ENCODE assay signal across 8 cellular contexts in genomic region chr1:162562452-162562828, GRCh38. TPM values are rescaled to one million over a fixed set of nuclear protein-coding genes. Genes with fewer than 3 reads are reported as not detected.
DNase-seq lines count a peak whose midpoint lies in the region; ATAC-seq and TF ChIP-seq lines count a peak whose summit lies in the region.

No MANE protein-coding gene starts in this region.

- no peak overlapping the region for H2AK5ac ChIP-seq in neuronal stem cell (ENCODE audit: low read depth, low read length)

- peaks cover 10% of the 10 kb centered on the region for H3K27me3 Mint-ChIP-seq in endothelial cell (ENCODE audit: unreplicated experiment)

- no peak overlapping the region for H3K9ac ChIP-seq in neuronal stem cell (ENCODE audit: low read depth, low read length, poor library complexity)

- no peaks in the 10 kb centered on the region for H3K9me3 ChIP-seq in neuronal stem cell (replicated peaks in 1 of 2; ENCODE audit: control insufficient read depth in 2 of 2, insufficient read depth in 1 of 2, low read depth in 1 of 2, low read length in 2 of 2)

- no peak overlapping the region for H2BK15ac ChIP-seq in neuronal stem cell (ENCODE audit: low read length)

- peak overlapping the region; percentile 88 for H3K4me2 ChIP-seq in neuronal stem cell (ENCODE audit: insufficient read depth, low read length, poor library complexity, severe bottlenecking)

- peak overlapping the region; percentile 96 for H3K4me3 Mint-ChIP-seq in endothelial cell (ENCODE audit: unreplicated experiment)

- CTCF ChIA-PET in RWPE1 (lab: Yijun Ruan, JAX): no interaction called here

- H3K4ac ChIP-seq in neuronal stem cell (ENCODE audit: low read length): no peak overlapping the region

- no peak for ATAC-seq in HG03175 (IDR thresholded peaks at IDR 0.05; ENCODE audit: unreplicated experiment)

- H3K79me1 ChIP-seq in neuronal stem cell (ENCODE audit: low read depth, low read length): peaks cover 6% of the 10 kb centered on the region

- H3K27ac Mint-ChIP-seq in endothelial cell (ENCODE audit: unreplicated experiment): peak overlapping the region; percentile 37

- DNase-seq in A172 (ENCODE audit: low spot score) (peak; percentile 52), GM06990 (ENCODE audit: extremely low read depth, insufficient read length) (no peak), RWPE1 (ENCODE audit: low spot score) (peak; percentile 21), endothelial cell (ENCODE audit: low spot score) (no peak), neuronal stem cell (ENCODE audit: low spot score) (no peak), cerebellum (ENCODE audit: low spot score) (no peak), HPDE6-E6E7 (ENCODE audit: extremely low spot score) (no peak)

- no peaks in the 10 kb centered on the region for H3K27me3 ChIP-seq in GM06990 (replicated peaks; ENCODE audit: control insufficient read depth, insufficient read depth, low read length)
- peaks cover 0 to 2% (median 0%) of the 10 kb centered on the region in 3 experiments for H3K27me3 ChIP-seq in neuronal stem cell (ENCODE audit: control insufficient read depth in 3 of 3, insufficient read depth in 3 of 3, low read depth in 1 of 3, low read length in 3 of 3)

- H3K18ac ChIP-seq in neuronal stem cell (ENCODE audit: low read length): no peak overlapping the region

- POLR2A ChIA-PET in RWPE1 (lab: Yijun Ruan, JAX; ENCODE audit: low non-redundant PET): interaction anchor here (0.6 kb wide), 1 partner anchor 135 kb away, joined by 10 read pairs; no protein-coding TSS in a partner anchor

- H4K91ac ChIP-seq in neuronal stem cell (ENCODE audit: low read depth, low read length, poor library complexity): no peak overlapping the region

- H3K14ac ChIP-seq in neuronal stem cell (ENCODE audit: low read length): no peak overlapping the region

- H3K4me3 ChIP-seq in GM06990 (replicated peaks; ENCODE audit: low read depth, low read length) (peak overlapping the region; percentile 76), neuronal stem cell (ENCODE audit: low read length in 2 of 2) (peak overlapping the region in 1 of 2 donors; percentile 75)

- peaks cover 26% of the 10 kb centered on the region for H3K4me1 Mint-ChIP-seq in endothelial cell (ENCODE audit: unreplicated experiment)

- H2BK120ac ChIP-seq in neuronal stem cell (ENCODE audit: low read depth, low read length): no peak overlapping the region

- no peaks in the 10 kb centered on the region for H3K9me3 Mint-ChIP-seq in endothelial cell (ENCODE audit: unreplicated experiment)

- no peaks in the 10 kb centered on the region for H3K36me3 ChIP-seq in GM06990 (ENCODE audit: control insufficient read depth, insufficient read depth, low read length)
- peaks cover 2 to 21% of the 10 kb centered on the region in 2 donors for H3K36me3 ChIP-seq in neuronal stem cell (replicated peaks in 1 of 2; ENCODE audit: control insufficient read depth in 2 of 2, insufficient read depth in 2 of 2, low read length in 2 of 2)

- H3K27ac ChIP-seq in RWPE1 (peak overlapping the region; percentile 93), neuronal stem cell (replicated peaks; ENCODE audit: low read length) (no peak overlapping the region)

- peaks cover 6% of the 10 kb centered on the region for H3K36me3 Mint-ChIP-seq in endothelial cell (ENCODE audit: low read depth, unreplicated experiment)

- no peak overlapping the region for H4K8ac ChIP-seq in neuronal stem cell (ENCODE audit: low read depth, low read length)

- H2BK12ac ChIP-seq in neuronal stem cell (ENCODE audit: low read length): no peak overlapping the region

- H3K4me1 ChIP-seq in neuronal stem cell (ENCODE audit: control insufficient read depth in 2 of 2, insufficient read depth in 1 of 2, low read depth in 1 of 2, low read length in 2 of 2): peaks cover 4 to 5% of the 10 kb centered on the region in 2 donors

- TF ChIP-seq CTCF in GM06990 (IDR thresholded peaks at IDR 0.05; ENCODE audit: insufficient read depth, low read length, poor library complexity, severe bottlenecking) (no peak), RWPE1 (conservative IDR thresholded peaks at IDR 0.05; ENCODE audit: low read depth) (no peak), endothelial cell (IDR thresholded peaks at IDR 0.05; ENCODE audit: unreplicated experiment) (no peak)

- no peak overlapping the region for H2BK5ac ChIP-seq in neuronal stem cell (ENCODE audit: low read length)

- no peak overlapping the region for H3K23ac ChIP-seq in neuronal stem cell (ENCODE audit: low read depth, low read length, poor library complexity)

- WGBS in neuronal stem cell (ENCODE audit: extremely low coverage in 2 of 2, insufficient read length in 2 of 2, insufficient replicate concordance in 1 of 2), 2 donors: no CpG with 5 or more reads among the region's 5 CpGs

- peak overlapping the region; percentile 99 for H2AFZ ChIP-seq in neuronal stem cell (ENCODE audit: low read length)

RNA-seq across cellular contexts. Expression of gene UAP1, which starts 0.9 kb away (rescaled TPM):
- total RNA-seq in A172 (2014; rRNA removed; shearing (Covaris generic)): 247 and 258 TPM in 2 replicates
- total RNA-seq in endothelial cell (ENCODE audit: unreplicated experiment) (20.9 TPM), cerebellum (29.6 TPM)
- 21.0 TPM for polyA plus RNA-seq in neuronal stem cell (2013, experiment 1 of 2)
- polyA plus RNA-seq in neuronal stem cell (2013, experiment 2 of 2): 21.6 TPM

Comparison
In these comparisons a context has a peak if more than half of its experiments do, and no peak if none do; other contexts are left out.
1. DNase-seq: peak in A172 (single experiment) and RWPE1 (single experiment); none in GM06990 (single experiment), endothelial cell (single experiment), neuronal stem cell (single experiment), cerebellum (single experiment) and HPDE6-E6E7 (single experiment).